Comparison of ENCODE assay signal across 17 cellular contexts in the genomic region with DNA sequence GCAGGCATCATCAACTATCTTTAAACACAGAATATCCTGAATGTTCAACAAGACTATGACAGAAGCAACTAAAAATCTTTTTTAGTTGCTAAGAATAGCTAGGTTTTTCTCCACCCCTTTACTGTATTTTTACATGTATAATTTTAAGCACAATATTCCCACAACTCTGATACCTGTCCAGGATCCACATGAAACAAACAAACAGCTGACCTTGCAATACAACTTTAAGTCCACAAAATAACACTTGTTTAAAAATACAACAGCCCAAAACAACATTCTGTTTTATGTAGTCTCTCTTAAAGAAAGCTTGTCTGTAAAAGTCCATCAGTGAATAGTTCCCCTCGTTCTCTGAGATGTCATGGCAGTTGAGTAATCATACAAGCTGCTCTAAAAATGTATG.
"Had no signal": no experiment of that assay in that cellular context is flagged by ENCODE, and none has a peak within 500 bp of the region (broad histone marks: within the 10 kb centered on the region; RNA-seq: fewer than 3 reads in every experiment).

No MANE protein-coding gene starts in this region.

- H3K27ac ChIP-seq: coronary artery, esophagus muscularis mucosa, hepatocyte, parathyroid adenoma, WERI-Rb-1 had no signal

- H2AFZ ChIP-seq: hepatocyte, parathyroid adenoma had no signal

- H3K9ac ChIP-seq: parathyroid adenoma had no signal

- H3K27me3 ChIP-seq: esophagus muscularis mucosa, hepatocyte had no signal

- H3K4me2 ChIP-seq: hepatocyte had no signal

- H3K27ac Mint-ChIP-seq: activated CD4-positive, alpha-beta memory T cell treated with anti-CD3 and anti-CD28 coated beads, Interleukin-2, amount 10 ng/mL, durations not matched to agents 7 days and 5 days; activated CD4-positive, alpha-beta T cell treated with anti-CD3 and anti-CD28 coated beads for 36 hours; activated naive CD4-positive, alpha-beta T cell treated with anti-CD3 and anti-CD28 coated beads, Interleukin-2, amount 50 U/mL, for 24 hours; T-helper 1 cell treated with Interleukin-12 subunit alpha and Interleukin-12 subunit beta and Interleukin-4 antibody, amounts not matched to agents 30 μg/mL and 1 μg/mL, for 36 hours had no signal

- H3K27me3 Mint-ChIP-seq: activated CD4-positive, alpha-beta memory T cell treated with anti-CD3 and anti-CD28 coated beads, Interleukin-2, amount 10 ng/mL, durations not matched to agents 7 days and 5 days; activated CD4-positive, alpha-beta T cell treated with anti-CD3 and anti-CD28 coated beads for 36 hours; activated naive CD4-positive, alpha-beta T cell treated with anti-CD3 and anti-CD28 coated beads, Interleukin-2, amount 50 U/mL, for 24 hours had no signal

- H3K79me2 ChIP-seq: hepatocyte, parathyroid adenoma had no signal

- H3K4me1 Mint-ChIP-seq: activated CD4-positive, alpha-beta memory T cell treated with anti-CD3 and anti-CD28 coated beads, Interleukin-2, amount 10 ng/mL, durations not matched to agents 7 days and 5 days had no signal

- ATAC-seq: activated CD4-positive, alpha-beta T cell treated with anti-CD3 and anti-CD28 coated beads for 36 hours; left ventricle myocardium superior had no signal

- H3K4me3 Mint-ChIP-seq: activated CD4-positive, alpha-beta memory T cell treated with anti-CD3 and anti-CD28 coated beads, Interleukin-2, amount 10 ng/mL, durations not matched to agents 7 days and 5 days; activated CD4-positive, alpha-beta T cell treated with anti-CD3 and anti-CD28 coated beads for 36 hours; activated naive CD4-positive, alpha-beta T cell treated with anti-CD3 and anti-CD28 coated beads, Interleukin-2, amount 50 U/mL, for 24 hours; T-helper 1 cell treated with Interleukin-12 subunit alpha and Interleukin-12 subunit beta and Interleukin-4 antibody, amounts not matched to agents 30 μg/mL and 1 μg/mL, for 36 hours had no signal

- H3K4me3 ChIP-seq: coronary artery, esophagus muscularis mucosa, hepatocyte had no signal

- DNase-seq: activated CD4-positive, alpha-beta memory T cell treated with anti-CD3 and anti-CD28 coated beads, Interleukin-2, amount 10 ng/mL, durations not matched to agents 7 days and 5 days; activated CD4-positive, alpha-beta T cell treated with anti-CD3 and anti-CD28 coated beads for 36 hours; activated effector memory CD4-positive, alpha-beta T cell treated with anti-CD3 and anti-CD28 coated beads, Interleukin-2, amount 50 U/mL, for 16 hours; activated T-cell treated with anti-CD3 and anti-CD28 coated beads, Interleukin-2, amount 50 U/mL, for 48 hours; caudate nucleus; kidney glomerular epithelial cell; left ventricle myocardium superior; mesendoderm; stimulated activated CD4-positive, alpha-beta T cell treated with anti-CD3 and anti-CD28 coated beads, Interleukin-12 subunit alpha, Interleukin-12 subunit beta, amount 100 ng/mL, for 4 hours; stimulated activated CD4-positive, alpha-beta T cell treated with anti-CD3 and anti-CD28 coated beads, Interleukin-2, amount 100 ng/mL, for 24 hours; WERI-Rb-1 had no signal

- H3K4me1 ChIP-seq: parathyroid adenoma had no signal
